9 cellular contexts compared by ENCODE assay signal in the genomic region with DNA sequence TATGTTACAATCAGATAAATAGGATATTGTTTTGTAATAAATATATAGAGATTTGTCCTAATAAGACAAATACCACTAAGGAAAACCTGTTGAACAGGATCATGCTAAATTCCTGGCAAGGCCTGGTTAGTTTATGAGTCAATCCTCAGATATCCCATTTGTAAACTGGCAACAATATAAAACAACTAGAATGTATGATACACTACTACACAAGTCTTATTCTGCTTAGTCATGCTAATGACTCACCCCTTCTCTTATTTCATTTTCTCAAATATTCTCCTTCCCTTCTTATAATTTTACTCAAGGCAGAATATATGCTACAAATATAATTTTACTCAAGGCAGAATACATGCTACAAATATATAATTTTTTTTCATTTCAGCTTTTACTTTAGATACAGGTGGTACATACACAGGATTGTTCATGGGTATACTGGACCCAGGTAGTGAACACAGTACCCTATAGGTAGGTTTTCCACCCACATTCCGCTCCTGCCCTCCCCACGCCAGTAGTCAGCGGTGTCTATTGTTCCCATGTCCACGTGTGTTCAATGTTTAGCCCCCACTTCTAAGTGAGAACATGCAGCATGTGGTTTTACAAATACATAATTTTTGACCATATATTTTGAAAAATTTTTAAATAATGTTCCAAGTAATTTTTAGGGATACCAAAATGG. TPM values are rescaled to one million over a fixed set of nuclear protein-coding genes. Genes with fewer than 3 reads are reported as not detected.
DNase-seq lines count a peak whose midpoint lies in the region; ATAC-seq and TF ChIP-seq lines count a peak whose summit lies in the region.
"Had no signal": no experiment of that assay in that cellular context is flagged by ENCODE, and none has a peak within 500 bp of the region (broad histone marks: within the 10 kb centered on the region; RNA-seq: fewer than 3 reads in every experiment).

No MANE protein-coding gene starts in this region.

- H3K79me2 ChIP-seq in osteoblast (ENCODE audit: insufficient read depth, low read length), result peaks cover 79% of the 10 kb centered on the region

- H3K4me1 ChIP-seq in esophagus (ENCODE audit: control insufficient read depth in 2 of 2, insufficient read depth in 2 of 2, low read length in 1 of 2) (peaks cover 0 to 4% of the 10 kb centered on the region in 2 donors), osteoblast (ENCODE audit: insufficient read depth, low read length) (peaks cover 54% of the 10 kb centered on the region)

- H3K36me3 ChIP-seq in esophagus (ENCODE audit: control insufficient read depth in 2 of 2, insufficient read depth in 2 of 2, low read length in 1 of 2) (peaks cover 8 to 9% of the 10 kb centered on the region in 2 donors), osteoblast (ENCODE audit: insufficient read depth, low read length) (peaks cover 44% of the 10 kb centered on the region)

- H2AFZ ChIP-seq in osteoblast (ENCODE audit: low read length), result no peak overlapping the region

- no peak overlapping the region for H3K4me3 ChIP-seq in esophagus (ENCODE audit: low read depth in 1 of 2, low read length in 2 of 2)
- H3K4me3 ChIP-seq in osteoblast (ENCODE audit: insufficient read depth, low read length), result no peak overlapping the region
- H3K4me3 ChIP-seq: GM12878 had no signal

- H3K9me3 ChIP-seq in esophagus (ENCODE audit: control insufficient read depth in 2 of 2, insufficient read depth in 1 of 2, low read depth in 1 of 2, low read length in 1 of 2) (no peaks in the 10 kb centered on the region), osteoblast (ENCODE audit: low read depth, low read length) (no peaks in the 10 kb centered on the region)

- TF ChIP-seq CTCF in C4-2B (conservative IDR thresholded peaks at IDR 0.05), result no peak
- no peak for TF ChIP-seq CTCF in osteoblast (IDR thresholded peaks at IDR 0.05; ENCODE audit: extremely low read depth, low read depth, low read length)

- 57 to 72% methylated on average over 4 of the region's 4 CpGs for WGBS in esophagus, 2 donors

- peak overlapping the region; percentile 87 for H3K27ac ChIP-seq in C4-2B
- H3K27ac ChIP-seq in esophagus (ENCODE audit: low read depth in 2 of 2, low read length in 1 of 2), result peak overlapping the region; percentile 97 to 98
- peak overlapping the region; percentile 67 for H3K27ac ChIP-seq in osteoblast (ENCODE audit: low read depth, low read length)

- peak; percentile 84 for DNase-seq in NCI-H460 (ENCODE audit: extremely low read depth, low read depth)
- DNase-seq in osteoblast (ENCODE audit: insufficient read length, low spot score, missing footprints), result peak; percentile 95
- no peak for DNase-seq in NCI-H2227 (lab: John Stamatoyannopoulos, UW; ENCODE audit: unreplicated experiment)

- no peaks in the 10 kb centered on the region for H3K27me3 ChIP-seq in esophagus (ENCODE audit: control insufficient read depth in 1 of 2, insufficient read depth in 2 of 2, low read length in 2 of 2)
- H3K27me3 ChIP-seq in osteoblast (ENCODE audit: insufficient read depth, low read length), result no peaks in the 10 kb centered on the region

- ATAC-seq in HG03521 (IDR thresholded peaks at IDR 0.05; ENCODE audit: unreplicated experiment) (no peak), HG03439 (IDR thresholded peaks at IDR 0.05; ENCODE audit: unreplicated experiment) (no peak), HG02938 (IDR thresholded peaks at IDR 0.05; ENCODE audit: unreplicated experiment) (no peak)
- ATAC-seq: GM12878 had no signal

- H4K20me1 ChIP-seq in osteoblast (ENCODE audit: insufficient read depth, low read length), result peaks cover 32% of the 10 kb centered on the region

- H3K4me2 ChIP-seq in osteoblast (ENCODE audit: insufficient read depth, low read length), result peak overlapping the region; percentile 56

RNA-seq across cellular contexts. Expression of a gene that starts 6.3 kb away (rescaled TPM):
- 32.0 and 38.0 TPM in 2 replicates for total RNA-seq in NCI-H460 (2014; rRNA removed; shearing (Covaris generic))
- polyA plus RNA-seq in NCI-H460 (2014; cell fraction: nucleus; rRNA removed), result 28.7 and 39.8 TPM in 2 replicates
- 10 to 100 TPM; 27.6 to 33.7 TPM for polyA plus RNA-seq in esophagus
- total RNA-seq in osteoblast, result 46.7 and 47.4 TPM in 2 replicates

RNA-seq across cellular contexts. Expression of a gene that starts 17.3 kb away (rescaled TPM):
- 1.4 and 1.7 TPM in 2 replicates for total RNA-seq in NCI-H460 (2014; rRNA removed; shearing (Covaris generic))
- polyA plus RNA-seq in NCI-H460 (2014; cell fraction: nucleus; rRNA removed), result 0.91 and 1.7 TPM in 2 replicates
- polyA plus RNA-seq in esophagus, result 1 to 10 TPM; 4.2 to 4.9 TPM
- 1.2 and 2.2 TPM in 2 replicates for total RNA-seq in osteoblast
- total RNA-seq: GM12878 had no signal

RNA-seq across cellular contexts. Expression of a gene that starts 42.8 kb away (rescaled TPM):
- total RNA-seq in NCI-H460 (2014; rRNA removed; shearing (Covaris generic)), result not detected in 2 replicates
- polyA plus RNA-seq in NCI-H460 (2014; cell fraction: nucleus; rRNA removed), result 1.1 TPM in 1 of 2 replicates, not detected in the other
- not detected for polyA plus RNA-seq in esophagus
- total RNA-seq in osteoblast, result 0.72 TPM in 1 of 2 replicates, not detected in the other
- total RNA-seq: GM12878 had no signal
